In the genomic region with DNA sequence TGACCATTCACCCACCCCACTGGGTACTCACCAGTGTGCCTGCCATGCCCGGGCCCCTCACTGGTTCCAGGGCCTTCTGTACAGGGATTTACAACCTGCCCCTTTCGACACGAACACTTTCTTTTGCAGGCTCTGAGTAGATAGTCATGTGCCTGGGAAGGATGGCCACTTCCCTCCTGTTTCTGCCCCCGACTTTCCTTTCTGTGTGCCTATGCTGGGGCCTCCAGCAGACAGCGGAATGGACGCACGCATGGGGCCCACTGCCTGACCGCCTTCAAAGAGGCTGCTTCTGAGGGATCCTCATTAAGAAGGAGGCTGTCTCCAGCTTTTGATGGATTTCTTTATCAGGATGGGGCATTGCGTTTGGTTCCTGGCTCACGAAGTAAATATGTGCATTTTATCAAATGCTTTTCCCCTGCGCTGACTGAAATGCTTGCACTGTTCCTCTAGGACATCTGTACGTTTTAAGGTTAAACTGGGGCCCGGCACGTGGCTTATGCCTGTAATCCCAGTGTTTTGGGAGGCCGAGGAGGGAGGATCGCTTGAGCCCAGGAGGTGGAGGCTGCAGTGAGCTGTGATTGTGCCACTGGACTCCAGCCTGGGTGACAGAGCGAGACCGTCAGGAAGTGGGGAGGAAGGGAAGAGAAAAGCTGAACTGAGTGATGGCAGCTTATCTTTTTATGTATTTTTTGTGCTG, we compare ENCODE assay signal across 30 cellular contexts. TPM values are rescaled to one million over a fixed set of nuclear protein-coding genes. Genes with fewer than 3 reads are reported as not detected.
"Had no signal": no experiment of that assay in that cellular context is flagged by ENCODE, and none has a peak within 500 bp of the region (broad histone marks: within the 10 kb centered on the region; RNA-seq: fewer than 3 reads in every experiment).

No MANE protein-coding gene starts in this region.

- H3K4me1 Mint-ChIP-seq: memory B cell; natural killer cell; stimulated activated naive B cell treated with anti-CD40 and anti-IgM and Interleukin-4, amounts not matched to agents 10 μg/mL and 1 μg/mL and 100 μg/mL, for 72 hours had no signal

- H3K9me3 Mint-ChIP-seq: natural killer cell; stimulated activated naive B cell treated with anti-CD40 and anti-IgM and Interleukin-4, amounts not matched to agents 10 μg/mL and 1 μg/mL and 100 μg/mL, for 72 hours had no signal

- H3K9me3 ChIP-seq: gastrocnemius medialis, neutrophil, pancreas, right lobe of liver, thyroid gland had no signal

- H3K27ac ChIP-seq: dorsolateral prefrontal cortex, epithelial cell of prostate, gastrocnemius medialis, neutrophil, pancreas, right lobe of liver, stomach, thyroid gland had no signal

- H3K4me1 ChIP-seq: gastrocnemius medialis, pancreas, right lobe of liver, stomach, thyroid gland had no signal

- H3K27ac Mint-ChIP-seq: memory B cell; natural killer cell; progenitor cell of endocrine pancreas; stimulated activated naive B cell treated with anti-CD40 and anti-IgM and Interleukin-4, amounts not matched to agents 10 μg/mL and 1 μg/mL and 100 μg/mL, for 72 hours had no signal

- DNase-seq: effector CD4-positive, alpha-beta T cell; foreskin fibroblast; gastrocnemius medialis; natural killer cell; stimulated activated CD4-positive, alpha-beta T cell treated with anti-CD3 and anti-CD28 coated beads, Interleukin-2, amount 100 ng/mL, for 24 hours; stimulated activated CD4-positive, alpha-beta T cell treated with anti-CD3 and anti-CD28 coated beads, Interleukin-4, amount 100 ng/mL, for 4 hours; stimulated activated naive B cell treated with anti-CD40 and anti-IgM and Interleukin-4, amounts not matched to agents 10 μg/mL and 1 μg/mL and 100 μg/mL, for 72 hours; stomach; thyroid gland; trophoblast cell had no signal

- ATAC-seq: esophagus mucosa; gastrocnemius medialis; left lobe of liver; natural killer cell; pancreas; right lobe of liver; stimulated activated naive B cell treated with anti-CD40 and anti-IgM and Interleukin-4, amounts not matched to agents 10 μg/mL and 1 μg/mL and 100 μg/mL, for 72 hours had no signal

- H3K36me3 ChIP-seq: neutrophil, pancreas, right lobe of liver, stomach, thyroid gland had no signal

- H3K36me3 Mint-ChIP-seq: memory B cell; natural killer cell; stimulated activated naive B cell treated with anti-CD40 and anti-IgM and Interleukin-4, amounts not matched to agents 10 μg/mL and 1 μg/mL and 100 μg/mL, for 72 hours had no signal

- H3K4me3 Mint-ChIP-seq: memory B cell; natural killer cell; stimulated activated naive B cell treated with anti-CD40 and anti-IgM and Interleukin-4, amounts not matched to agents 10 μg/mL and 1 μg/mL and 100 μg/mL, for 72 hours had no signal

- H3K4me3 ChIP-seq: dorsolateral prefrontal cortex, gastrocnemius medialis, lung, pancreas, right lobe of liver, smooth muscle cell, stomach, thyroid gland had no signal

- H3K27me3 ChIP-seq: gastrocnemius medialis, right lobe of liver, thyroid gland had no signal

RNA-seq across cellular contexts. Expression of a gene that starts 29.4 kb away (rescaled TPM):
- total RNA-seq: glomerular endothelial cell, left lobe of liver, liver, lung, mononuclear cell, natural killer cell, omental fat pad, right lobe of liver, smooth muscle cell, subcutaneous adipose tissue, temporal lobe, thyroid gland, urinary bladder had no signal
- polyA plus RNA-seq: keratinocyte, neural cell had no signal
